Comparison of ENCODE assay signal across 8 cellular contexts in the genomic region with DNA sequence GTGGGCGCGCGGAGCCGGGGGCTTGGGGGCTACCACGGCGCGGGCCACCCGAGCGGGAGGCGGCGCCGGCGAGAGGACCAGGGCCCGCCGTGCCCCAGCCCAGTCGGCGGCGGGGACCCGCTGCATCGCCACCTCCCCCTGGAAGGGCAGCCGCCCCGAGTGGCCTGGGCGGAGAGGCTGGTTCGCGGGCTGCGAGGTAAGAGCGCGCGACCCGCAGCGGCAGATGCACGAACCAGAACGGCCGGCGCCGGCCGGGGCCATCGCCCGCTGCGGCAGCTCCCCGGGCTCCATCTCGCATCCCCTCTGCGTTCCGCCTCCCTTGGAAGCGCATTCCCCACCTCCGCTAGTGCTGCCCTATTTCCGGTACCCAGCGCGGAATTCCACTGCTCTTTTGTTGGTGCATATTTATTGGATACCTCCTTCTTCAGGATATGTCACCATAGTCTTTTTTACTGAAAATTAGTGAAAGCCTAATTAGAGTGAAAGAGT. TPM values are rescaled to one million over a fixed set of nuclear protein-coding genes. Genes with fewer than 3 reads are reported as not detected.
DNase-seq lines count a peak whose midpoint lies in the region; ATAC-seq and TF ChIP-seq lines count a peak whose summit lies in the region.

No MANE protein-coding gene starts in this region.

- peak; percentile 22 for ATAC-seq in GM19328 (IDR thresholded peaks at IDR 0.05; ENCODE audit: unreplicated experiment)
- peak; percentile 51 for ATAC-seq in HG03354 (IDR thresholded peaks at IDR 0.05; ENCODE audit: poor library complexity, severe bottlenecking, unreplicated experiment)
- ATAC-seq in psoas muscle = peak; percentile 29 to 43 (median 34)

- peak overlapping the region; percentile 70 to 90 (median 80) for H3K27ac ChIP-seq in Peyer's patch
- H3K27ac ChIP-seq in psoas muscle = peak overlapping the region; percentile 70

- no TSS peak for BruUV-seq in Calu3 (replicated peaks; lab: Mats Ljungman, UMichigan)

- H3K4me1 Mint-ChIP-seq in Calu3 (ENCODE audit: low read depth, unreplicated experiment) = peaks cover 21% of the 10 kb centered on the region

- no peak for TF ChIP-seq POLR2A in Peyer's patch (IDR thresholded peaks at IDR 0.05)

- no peaks in the 10 kb centered on the region for H3K27me3 Mint-ChIP-seq in Calu3 (ENCODE audit: unreplicated experiment)

- H3K27ac Mint-ChIP-seq in Calu3 (ENCODE audit: unreplicated experiment) = peak overlapping the region; percentile 40

- H3K36me3 Mint-ChIP-seq in Calu3 (ENCODE audit: insufficient read depth, unreplicated experiment) = peaks cover 14% of the 10 kb centered on the region

- DNase-seq in Calu3 (peak; percentile 27), Peyer's patch (peak in 2 of 3 donors; percentile 48 to 59), astrocyte of the hippocampus (ENCODE audit: low read depth, low spot score) (peak; percentile 77), hippocampal formation (lab: John Stamatoyannopoulos, UW) (peak; percentile 46 to 53), psoas muscle (peak; percentile 50 to 56)
- DNase-seq in NK-92 treated with Interleukin-12 subunit alpha and Interleukin-12 subunit beta, amount 100 ng/mL, for 24 hours (lab: John Stamatoyannopoulos, UW) = no peak

- 0 to 1% (median 1%) methylated on average over 34 to 48 of the region's 49 CpGs for WGBS in psoas muscle, 3 donors

- H3K36me3 ChIP-seq in Peyer's patch (no peaks in the 10 kb centered on the region), psoas muscle (ENCODE audit: insufficient read depth in 1 of 2, low read depth in 1 of 2) (no peaks in the 10 kb centered on the region)

- H3K4me3 Mint-ChIP-seq in Calu3 (ENCODE audit: low read depth, unreplicated experiment) = peak overlapping the region; percentile 74

- CTCF ChIA-PET in Calu3 (lab: Charles Lee) = no interaction called here

- peak overlapping the region; percentile 73 to 97 (median 82) for H3K4me3 ChIP-seq in Peyer's patch
- H3K4me3 ChIP-seq in psoas muscle = peak overlapping the region; percentile 86

- H3K9me3 Mint-ChIP-seq in Calu3 (ENCODE audit: low read depth, unreplicated experiment) = no peaks in the 10 kb centered on the region

- intact Hi-C loops in Calu3 (cut with micrococcal nuclease; ENCODE audit: unreplicated experiment) (no loop called here), psoas muscle (cut with DNase I) (no loop called here)

- H3K9me3 ChIP-seq in Peyer's patch = no peaks in the 10 kb centered on the region
- H3K9me3 ChIP-seq in psoas muscle = no peaks in the 10 kb centered on the region

- no peak for TF ChIP-seq CTCF in Calu3 (IDR thresholded peaks at IDR 0.05; ENCODE audit: unreplicated experiment)
- no peak for TF ChIP-seq CTCF in Peyer's patch (IDR thresholded peaks at IDR 0.05)
- TF ChIP-seq CTCF in psoas muscle (IDR thresholded peaks at IDR 0.05) = no peak

- H3K4me1 ChIP-seq in Peyer's patch (peaks cover 0 to 14% (median 2%) of the 10 kb centered on the region in 4 donors), psoas muscle (peaks cover 23% of the 10 kb centered on the region)

- H3K27me3 ChIP-seq in Peyer's patch (no peaks in the 10 kb centered on the region), psoas muscle (ENCODE audit: insufficient read depth in 3 of 3, low read length in 2 of 3) (no peaks in the 10 kb centered on the region)

RNA-seq across cellular contexts. Expression of a gene that starts 0.7 kb away (rescaled TPM):
- total RNA-seq in Calu3 (2022) (30.4 and 31.6 TPM in 2 replicates), Peyer's patch (100 to 1,000 TPM in 1 of 4 donors, 10 to 100 TPM in 2, 1 to 10 TPM in 1; 9.8 to 238 (median 23.4) TPM), psoas muscle (1 to 10 TPM; 2.9 to 8.3 (median 5.4) TPM)
- 1 to 10 TPM; 2.1 to 2.5 (median 2.4) TPM for polyA plus RNA-seq in psoas muscle

RNA-seq across cellular contexts. Expression of a gene that starts 32.7 kb away (rescaled TPM):
- 1,002 and 1,878 TPM in 2 replicates for total RNA-seq in Calu3 (2022)
- 10 to 100 TPM in 2 of 4 donors, 1 to 10 TPM in 1, not detected in 1; 4.3 to 31.2 (median 19.3) TPM for total RNA-seq in Peyer's patch
- 10 to 100 TPM in 2 of 4 donors, 1 to 10 TPM in 2; 1.4 to 58.7 (median 25.0) TPM for total RNA-seq in psoas muscle
- 1 to 10 TPM in 1 of 3 donors, under 1 TPM in 2; 0.69 to 5.5 (median 0.70) TPM for polyA plus RNA-seq in psoas muscle

Comparison
In these comparisons a context has a peak if more than half of its experiments do, and no peak if none do; other contexts are left out.
1. RNA of a gene that starts 32.7 kb away (total RNA-seq): 1,002 to 1,878 TPM in Calu3; 1.4 to 58.7 TPM in psoas muscle and 4.3 to 31.2 TPM in Peyer's patch; every median in the first group is over 10 times any median in the second.
2. Peak in every context shown above with its lines, with median percentiles within 50 percentile points of each other: ATAC-seq.